ENCODE assay signal across 18 cellular contexts in genomic region chr5:94853122-94853521, GRCh38.
DNase-seq lines count a peak whose midpoint lies in the region; ATAC-seq and TF ChIP-seq lines count a peak whose summit lies in the region.
"Had no signal": no experiment of that assay in that cellular context is flagged by ENCODE, and none has a peak within 500 bp of the region (broad histone marks: within the 10 kb centered on the region; RNA-seq: fewer than 3 reads in every experiment).

No MANE protein-coding gene starts in this region.

- H3K27me3 ChIP-seq in GM23338 (ENCODE audit: insufficient read depth) = no peaks in the 10 kb centered on the region
- H3K27me3 ChIP-seq in HUES6 (ENCODE audit: control insufficient read depth, insufficient read depth, low read length) = no peaks in the 10 kb centered on the region
- H3K27me3 ChIP-seq: BLaER1 treated with 17β-estradiol and CSF1 and Interleukin-3, amounts not matched to agents 10 nM and 100 nM had no signal

- H3K4me1 Mint-ChIP-seq in GM23338 (peaks cover 43% of the 10 kb centered on the region), WTC11 (peaks cover 51% of the 10 kb centered on the region)

- H3K9me3 Mint-ChIP-seq in GM23338 (no peaks in the 10 kb centered on the region; the same call in 2 of the 3 replicates), WTC11 (no peaks in the 10 kb centered on the region)
- H3K9me3 Mint-ChIP-seq: CD8-positive, alpha-beta T cell; HFFc6; IgD-negative memory B cell had no signal

- CTCF ChIA-PET in WTC11 (lab: Charles Lee) = interaction anchor here (1.5 to 2.7 kb wide), 2 partner anchors 41 to 115 kb away, joined by 3 to 7 read pairs; no protein-coding TSS in a partner anchor

- POLR2A ChIA-PET in WTC11 (lab: Charles Lee) = no interaction called here

- H3K4me2 ChIP-seq in GM23338 = peak overlapping the region; percentile 5; the same call in 1 of the 2 replicates
- H3K4me2 ChIP-seq: BLaER1 treated with 17β-estradiol and CSF1 and Interleukin-3, amounts not matched to agents 10 nM and 100 nM had no signal

- H3K36me3 ChIP-seq in GM23338 (ENCODE audit: insufficient read depth) (no peaks in the 10 kb centered on the region), HUES6 (ENCODE audit: control insufficient read depth, insufficient read depth, low read length) (no peaks in the 10 kb centered on the region)

- H3K27me3 Mint-ChIP-seq in GM23338 (ENCODE audit: insufficient read depth, low read depth, poor library complexity) (no peaks in the 10 kb centered on the region), WTC11 (ENCODE audit: low read depth) (no peaks in the 10 kb centered on the region)
- H3K27me3 Mint-ChIP-seq: B cell, IgD-negative memory B cell had no signal

- no peaks in the 10 kb centered on the region for H3K9me3 ChIP-seq in HUES6 (ENCODE audit: control insufficient read depth, insufficient read depth, low read depth, low read length)
- H3K9me3 ChIP-seq: BLaER1 treated with 17β-estradiol and CSF1 and Interleukin-3, amounts not matched to agents 10 nM and 100 nM had no signal

- H3K9me2 ChIP-seq in GM23338 (ENCODE audit: insufficient read depth) = no peaks in the 10 kb centered on the region

- H3K27ac ChIP-seq in GM23338 (ENCODE audit: low read depth) (no peak overlapping the region), HUES6 (ENCODE audit: low read depth, low read length) (peak overlapping the region; percentile 16)
- H3K27ac ChIP-seq: BLaER1 treated with 17β-estradiol and CSF1 and Interleukin-3, amounts not matched to agents 10 nM and 100 nM had no signal

- H3K4me1 ChIP-seq in GM23338 (ENCODE audit: insufficient read depth) = peaks cover 29% of the 10 kb centered on the region
- peaks cover 25% of the 10 kb centered on the region for H3K4me1 ChIP-seq in HUES6 (ENCODE audit: control insufficient read depth, insufficient read depth, low read length)
- H3K4me1 ChIP-seq: BLaER1 treated with 17β-estradiol and CSF1 and Interleukin-3, amounts not matched to agents 10 nM and 100 nM had no signal

- no peaks in the 10 kb centered on the region for H3K79me2 ChIP-seq in GM23338 (replicated peaks; ENCODE audit: insufficient read depth)

- no peaks in the 10 kb centered on the region for H3K36me3 Mint-ChIP-seq in GM23338 (ENCODE audit: low read depth)
- no peaks in the 10 kb centered on the region for H3K36me3 Mint-ChIP-seq in WTC11
- H3K36me3 Mint-ChIP-seq: CD8-positive, alpha-beta T cell; IgD-negative memory B cell had no signal

- no peaks in the 10 kb centered on the region for H3F3A ChIP-seq in GM23338 (replicated peaks; ENCODE audit: low read depth)

- H3K4me3 ChIP-seq in GM23338 (no peak overlapping the region), HUES6 (ENCODE audit: low read depth, low read length) (peak overlapping the region; percentile 32; the same call in 1 of the 2 replicates)
- H3K4me3 ChIP-seq: BLaER1 treated with 17β-estradiol and CSF1 and Interleukin-3, amounts not matched to agents 10 nM and 100 nM had no signal

- no peak overlapping the region for H3K27ac Mint-ChIP-seq in GM23338
- H3K27ac Mint-ChIP-seq in WTC11 = no peak overlapping the region
- H3K27ac Mint-ChIP-seq: B cell; CD8-positive, alpha-beta T cell; HFFc6; IgD-negative memory B cell had no signal

- DNase-seq in GM23338 (ENCODE audit: low spot score) = peak; percentile 55
- DNase-seq in WTC11 (ENCODE audit: low spot score) = no peak
- DNase-seq in iPS-NIHi11 (ENCODE audit: low spot score) = peak; percentile 16
- DNase-seq in NCI-H146 (lab: John Stamatoyannopoulos, UW) = no peak
- DNase-seq in NOMO-1 treated with DMSO at 0.1 percent for 48 hours (lab: John Stamatoyannopoulos, UW; ENCODE audit: unreplicated experiment) = no peak
- DNase-seq in NCI-H526 treated with DMSO at 0.1 percent for 48 hours (lab: John Stamatoyannopoulos, UW) = no peak
- DNase-seq in DMS53 (lab: John Stamatoyannopoulos, UW) = no peak
- DNase-seq: CD8-positive, alpha-beta T cell; COR-L47; DMS 273 treated with DMSO at 0.1 percent for 48 hours; GDM1; HFFc6; KBM-7 had no signal

- no peak overlapping the region for H3K4me3 Mint-ChIP-seq in GM23338
- 0 out of 2 replicates have a peak overlapping the region, but pooled peaks have one; percentile 11 for H3K4me3 Mint-ChIP-seq in WTC11
- H3K4me3 Mint-ChIP-seq: B cell; CD8-positive, alpha-beta T cell; HFFc6; IgD-negative memory B cell had no signal

- H3K9ac ChIP-seq in HUES6 (ENCODE audit: low read length) = no peak overlapping the region
- H3K9ac ChIP-seq: BLaER1 treated with 17β-estradiol and CSF1 and Interleukin-3, amounts not matched to agents 10 nM and 100 nM had no signal

- H4K20me1 ChIP-seq in GM23338 (replicated peaks; ENCODE audit: insufficient read depth) = no peaks in the 10 kb centered on the region

- H2AFZ ChIP-seq in GM23338 = no peak overlapping the region

- no peak for TF ChIP-seq CTCF in GM23338 (conservative IDR thresholded peaks at IDR 0.05; ENCODE audit: low read depth in 2 of 2)
- TF ChIP-seq CTCF in WTC11 (IDR thresholded peaks at IDR 0.05) = no peak

- ATAC-seq in GM23338 = peak; percentile 58
- peak; percentile 41 for ATAC-seq in WTC11
- ATAC-seq: CD8-positive, alpha-beta T cell; HCT116 had no signal

TF ChIP-seq in GM23338, 12 proteins besides CTCF, POLR2A, EP300 and RAD21 (continues in another document):
- TF ChIP-seq POLR2AphosphoS5 (IDR thresholded peaks at IDR 0.05; ENCODE audit: low read depth) = no peak
- TF ChIP-seq ETS1 (IDR thresholded peaks at IDR 0.05) = no peak

TF ChIP-seq in WTC11, 78 proteins besides CTCF, POLR2A, EP300 and RAD21:
- no peak for TF ChIP-seq ZNF317 (CRISPR knock-in tag; IDR thresholded peaks at IDR 0.05; ENCODE audit: borderline replicate concordance, low read depth)
- TF ChIP-seq TEAD1 (CRISPR knock-in tag; IDR thresholded peaks at IDR 0.05) = peak; percentile 42; the same call in 1 of the 2 replicates

Comparison
In these comparisons a context has a peak if more than half of its experiments do, and no peak if none do; other contexts are left out.
1. DNase-seq: peak in GM23338 (single experiment) and iPS-NIHi11 (single experiment); none in WTC11 (single experiment), NCI-H146 (single experiment), NOMO-1 treated with DMSO at 0.1 percent for 48 hours (single experiment), NCI-H526 treated with DMSO at 0.1 percent for 48 hours (single experiment) and DMS53 (single experiment).